10 cellular contexts compared by ENCODE assay signal in genomic region chr1:19441048-19441447, GRCh38. TPM values are rescaled to one million over a fixed set of nuclear protein-coding genes. Genes with fewer than 3 reads are reported as not detected.
DNase-seq lines count a peak whose midpoint lies in the region; ATAC-seq and TF ChIP-seq lines count a peak whose summit lies in the region.
"Had no signal": no experiment of that assay in that cellular context is flagged by ENCODE, and none has a peak within 500 bp of the region (broad histone marks: within the 10 kb centered on the region; RNA-seq: fewer than 3 reads in every experiment).

No MANE protein-coding gene starts in this region.

- H3K4me1 Mint-ChIP-seq in activated CD8-positive, alpha-beta memory T cell treated with anti-CD3 and anti-CD28 coated beads, Interleukin-2, amount 10 ng/mL, durations not matched to agents 7 days and 5 days, result peaks cover 61% of the 10 kb centered on the region
- H3K4me1 Mint-ChIP-seq in T-helper 17 cell, result peaks cover 73% of the 10 kb centered on the region

- peak overlapping the region; percentile 90 to 95 (median 93) for H3K27ac ChIP-seq in gastroesophageal sphincter
- peak overlapping the region; percentile 92 to 94 for H3K27ac ChIP-seq in testis

- H3K27me3 Mint-ChIP-seq in activated CD8-positive, alpha-beta memory T cell treated with anti-CD3 and anti-CD28 coated beads, Interleukin-2, amount 10 ng/mL, durations not matched to agents 7 days and 5 days, result no peaks in the 10 kb centered on the region
- H3K27me3 Mint-ChIP-seq in T-helper 17 cell, result no peaks in the 10 kb centered on the region
- H3K27me3 Mint-ChIP-seq: naive B cell had no signal

- H3K27ac Mint-ChIP-seq in activated CD8-positive, alpha-beta memory T cell treated with anti-CD3 and anti-CD28 coated beads, Interleukin-2, amount 10 ng/mL, durations not matched to agents 7 days and 5 days, result peak overlapping the region; percentile 19
- peak overlapping the region; percentile 93 for H3K27ac Mint-ChIP-seq in T-helper 17 cell

- CTCF ChIA-PET in activated CD8-positive, alpha-beta memory T cell treated with anti-CD3 and anti-CD28 coated beads, Interleukin-2, amount 10 ng/mL, durations not matched to agents 7 days and 5 days (lab: Charles Lee), result interaction anchor here (1.0 kb wide), 1 partner anchor 50 kb away, joined by 3 read pairs; no protein-coding TSS in a partner anchor

- peaks cover 49 to 100% (median 91%) of the 10 kb centered on the region in 3 donors for H3K4me1 ChIP-seq in gastroesophageal sphincter
- H3K4me1 ChIP-seq in testis, result peaks cover 83% of the 10 kb centered on the region

- ATAC-seq in activated CD8-positive, alpha-beta memory T cell treated with anti-CD3 and anti-CD28 coated beads, Interleukin-2, amount 10 ng/mL, durations not matched to agents 7 days and 5 days, result no peak
- no peak for ATAC-seq in T-helper 17 cell
- ATAC-seq in gastroesophageal sphincter, result no peak
- ATAC-seq in HG02678 (IDR thresholded peaks at IDR 0.05; ENCODE audit: unreplicated experiment), result no peak

- TF ChIP-seq POLR2A in gastroesophageal sphincter (IDR thresholded peaks at IDR 0.05), result no peak
- TF ChIP-seq POLR2A in testis (IDR thresholded peaks at IDR 0.05), result no peak

- WGBS in gastroesophageal sphincter (ENCODE audit: low coverage in 1 of 2), 2 donors, result 29 to 64% methylated on average over 1 to 6 of the region's 6 CpGs
- WGBS in testis, 2 donors, result 68 to 70% methylated on average over 6 of the region's 6 CpGs

- H3K4me3 Mint-ChIP-seq in activated CD8-positive, alpha-beta memory T cell treated with anti-CD3 and anti-CD28 coated beads, Interleukin-2, amount 10 ng/mL, durations not matched to agents 7 days and 5 days, result no peak overlapping the region
- H3K4me3 Mint-ChIP-seq in T-helper 17 cell, result peak overlapping the region; percentile 21
- H3K4me3 Mint-ChIP-seq: naive B cell had no signal

- no peaks in the 10 kb centered on the region for H3K36me3 ChIP-seq in gastroesophageal sphincter
- no peaks in the 10 kb centered on the region for H3K36me3 ChIP-seq in testis (ENCODE audit: low read depth, missing control alignments)

- peaks cover 10% of the 10 kb centered on the region for H3K36me3 Mint-ChIP-seq in activated CD8-positive, alpha-beta memory T cell treated with anti-CD3 and anti-CD28 coated beads, Interleukin-2, amount 10 ng/mL, durations not matched to agents 7 days and 5 days
- no peaks in the 10 kb centered on the region for H3K36me3 Mint-ChIP-seq in T-helper 17 cell (ENCODE audit: low read depth)
- H3K36me3 Mint-ChIP-seq: naive B cell had no signal

- no peaks in the 10 kb centered on the region for H3K9me3 ChIP-seq in T-helper 17 cell (ENCODE audit: control insufficient read depth, low read length, poor library complexity, severe bottlenecking)
- no peaks in the 10 kb centered on the region for H3K9me3 ChIP-seq in gastroesophageal sphincter
- H3K9me3 ChIP-seq in testis, result no peaks in the 10 kb centered on the region

- TF ChIP-seq CTCF in gastroesophageal sphincter (IDR thresholded peaks at IDR 0.05) (no peak), testis (IDR thresholded peaks at IDR 0.05) (no peak), GM20000 (IDR thresholded peaks at IDR 0.05; ENCODE audit: extremely low read depth, missing control alignments) (no peak)

- no peak for DNase-seq in activated CD8-positive, alpha-beta memory T cell treated with anti-CD3 and anti-CD28 coated beads, Interleukin-2, amount 10 ng/mL, durations not matched to agents 7 days and 5 days
- DNase-seq in activated CD8-positive, alpha-beta memory T cell treated with anti-CD3 and anti-CD28 coated beads, Interleukin-2, amount 50 U/mL, for 48 hours, result no peak
- no peak for DNase-seq in T-helper 17 cell
- no peak for DNase-seq in testis
- no peak for DNase-seq in GM20000 (ENCODE audit: low spot score)
- DNase-seq in AG08395 (ENCODE audit: low spot score), result no peak
- DNase-seq: naive B cell; NK-92 treated with Interleukin-12 subunit alpha and Interleukin-12 subunit beta, amount 100 ng/mL, for 24 hours had no signal

- H3K4me3 ChIP-seq in gastroesophageal sphincter (no peak overlapping the region), testis (no peak overlapping the region)

- no peak for TF ChIP-seq EP300 in gastroesophageal sphincter (IDR thresholded peaks at IDR 0.05)

- H3K27me3 ChIP-seq in gastroesophageal sphincter, result no peaks in the 10 kb centered on the region
- no peaks in the 10 kb centered on the region for H3K27me3 ChIP-seq in testis

- H3K9me3 Mint-ChIP-seq in activated CD8-positive, alpha-beta memory T cell treated with anti-CD3 and anti-CD28 coated beads, Interleukin-2, amount 10 ng/mL, durations not matched to agents 7 days and 5 days (ENCODE audit: low read depth), result no peaks in the 10 kb centered on the region
- H3K9me3 Mint-ChIP-seq: naive B cell had no signal

- intact Hi-C loops in testis (cut with DNase I; ENCODE audit: low total_unique reads), result no loop called here

RNA-seq across cellular contexts. Expression of gene CAPZB, which starts 44.3 kb away (rescaled TPM):
- total RNA-seq in activated CD8-positive, alpha-beta memory T cell treated with anti-CD3 and anti-CD28 coated beads, Interleukin-2, amount 10 ng/mL, durations not matched to agents 7 days and 5 days, result 100 to 1,000 TPM; 411 to 427 TPM
- total RNA-seq in T-helper 17 cell (100 to 1,000 TPM; 320 to 330 TPM), gastroesophageal sphincter (100 to 1,000 TPM; 160 to 288 (median 184) TPM), testis (100 to 1,000 TPM; 147 to 207 TPM)
- 502 TPM for polyA plus RNA-seq in testis (ENCODE audit: insufficient read depth, low read depth, low replicate concordance)
